Comparison of ENCODE assay signal across 9 cellular contexts in genomic region chr7:47601119-47601880, GRCh38. TPM values are rescaled to one million over a fixed set of nuclear protein-coding genes. Genes with fewer than 3 reads are reported as not detected.
A peak's percentile ranks its signal among the peaks of the same experiment; 100 is the strongest.
DNase-seq lines count a peak whose midpoint lies in the region; ATAC-seq and TF ChIP-seq lines count a peak whose summit lies in the region.
"Had no signal": no experiment of that assay in that cellular context is flagged by ENCODE, and none has a peak within 500 bp of the region (broad histone marks: within the 10 kb centered on the region; RNA-seq: fewer than 3 reads in every experiment).

No MANE protein-coding gene starts in this region.

- H4K20me1 ChIP-seq in MM.1S (ENCODE audit: insufficient read depth, low read length), result no peaks in the 10 kb centered on the region

- WGBS in thyroid gland, 2 donors, result 80 to 81% methylated on average over 4 of the region's 4 CpGs

- H3K4me2 ChIP-seq in MM.1S (ENCODE audit: low read depth, low read length), result 0 out of 2 replicates have a peak overlapping the region, but pooled peaks have one; percentile 16

- peak overlapping the region; percentile 52; the same call in 1 of the 2 replicates for H2AFZ ChIP-seq in MM.1S (ENCODE audit: low read length)

- ATAC-seq in GM19467 (IDR thresholded peaks at IDR 0.05; ENCODE audit: unreplicated experiment), result no peak

- H3K4me1 ChIP-seq in MM.1S (ENCODE audit: low read length), result peaks cover 11% of the 10 kb centered on the region
- H3K4me1 ChIP-seq in thyroid gland, result peaks cover 32 to 59% of the 10 kb centered on the region in 2 donors

- H3F3A ChIP-seq in MM.1S (ENCODE audit: insufficient read depth, low read length), result no peaks in the 10 kb centered on the region

- TF ChIP-seq CTCF in MM.1S (IDR thresholded peaks at IDR 0.05; ENCODE audit: low read length) (no peak), epithelial cell of esophagus (IDR thresholded peaks at IDR 0.05; ENCODE audit: insufficient read depth, low read depth, low read length, missing control alignments) (no peak), thyroid gland (IDR thresholded peaks at IDR 0.05) (no peak)

- TF ChIP-seq POLR2A in thyroid gland (IDR thresholded peaks at IDR 0.05), result no peak

- no peaks in the 10 kb centered on the region for H3K9me2 ChIP-seq in MM.1S (replicated peaks; ENCODE audit: insufficient read depth, low read length)

- H3K79me2 ChIP-seq in MM.1S (ENCODE audit: low read length), result no peaks in the 10 kb centered on the region

- H3K27me3 ChIP-seq in MM.1S (replicated peaks; ENCODE audit: insufficient read depth, low read length) (no peaks in the 10 kb centered on the region), thyroid gland (no peaks in the 10 kb centered on the region)

- peak; percentile 48 for DNase-seq in SIG-M5 treated with dmso at 0.1 percent for 504 hours (lab: John Stamatoyannopoulos, UW; ENCODE audit: unreplicated experiment)
- no peak for DNase-seq in SIG-M5 (lab: John Stamatoyannopoulos, UW)
- no peak for DNase-seq in MM.1S
- DNase-seq in epithelial cell of esophagus (ENCODE audit: low read depth), result peak; percentile 98
- no peak for DNase-seq in thyroid gland
- no peak for DNase-seq in NCI-H2107 treated with DMSO at 0.1 percent for 48 hours (lab: John Stamatoyannopoulos, UW; ENCODE audit: unreplicated experiment)
- DNase-seq in NK-92 (lab: John Stamatoyannopoulos, UW; ENCODE audit: unreplicated experiment), result no peak

- no peaks in the 10 kb centered on the region for H3K9me3 ChIP-seq in MM.1S (replicated peaks; ENCODE audit: insufficient read depth, low read length)
- H3K9me3 ChIP-seq in thyroid gland, result no peaks in the 10 kb centered on the region

- no peak overlapping the region for H3K9ac ChIP-seq in MM.1S (ENCODE audit: low read length)

- H3K4me3 ChIP-seq in MM.1S (ENCODE audit: low read length), result no peak overlapping the region
- no peak overlapping the region for H3K4me3 ChIP-seq in epithelial cell of esophagus (ENCODE audit: low read length)
- no peak overlapping the region for H3K4me3 ChIP-seq in thyroid gland (replicated peaks in 1 of 3)

- no peaks in the 10 kb centered on the region for H3K36me3 ChIP-seq in MM.1S (replicated peaks; ENCODE audit: insufficient read depth, low read length)
- H3K36me3 ChIP-seq in thyroid gland, result no peaks in the 10 kb centered on the region

- intact Hi-C loops in thyroid gland (cut with DNase I), result no loop called here

- H3K27ac ChIP-seq in MM.1S (ENCODE audit: low read length) (no peak overlapping the region), thyroid gland (peak overlapping the region; percentile 55 to 66 (median 57))
- H3K27ac ChIP-seq: 22Rv1 had no signal

RNA-seq across cellular contexts. Expression of gene TNS3, which starts 19.4 kb away (rescaled TPM):
- 10 to 100 TPM; 65.8 to 93.0 (median 80.7) TPM for total RNA-seq in thyroid gland

Comparison
In these comparisons a context has a peak if more than half of its experiments do, and no peak if none do; other contexts are left out.
1. DNase-seq: peak in SIG-M5 treated with dmso at 0.1 percent for 504 hours (single experiment) and epithelial cell of esophagus (single experiment); none in SIG-M5 (single experiment), MM.1S (single experiment), thyroid gland (0 of 2), NCI-H2107 treated with DMSO at 0.1 percent for 48 hours (single experiment) and NK-92 (single experiment).